In the genomic region with DNA sequence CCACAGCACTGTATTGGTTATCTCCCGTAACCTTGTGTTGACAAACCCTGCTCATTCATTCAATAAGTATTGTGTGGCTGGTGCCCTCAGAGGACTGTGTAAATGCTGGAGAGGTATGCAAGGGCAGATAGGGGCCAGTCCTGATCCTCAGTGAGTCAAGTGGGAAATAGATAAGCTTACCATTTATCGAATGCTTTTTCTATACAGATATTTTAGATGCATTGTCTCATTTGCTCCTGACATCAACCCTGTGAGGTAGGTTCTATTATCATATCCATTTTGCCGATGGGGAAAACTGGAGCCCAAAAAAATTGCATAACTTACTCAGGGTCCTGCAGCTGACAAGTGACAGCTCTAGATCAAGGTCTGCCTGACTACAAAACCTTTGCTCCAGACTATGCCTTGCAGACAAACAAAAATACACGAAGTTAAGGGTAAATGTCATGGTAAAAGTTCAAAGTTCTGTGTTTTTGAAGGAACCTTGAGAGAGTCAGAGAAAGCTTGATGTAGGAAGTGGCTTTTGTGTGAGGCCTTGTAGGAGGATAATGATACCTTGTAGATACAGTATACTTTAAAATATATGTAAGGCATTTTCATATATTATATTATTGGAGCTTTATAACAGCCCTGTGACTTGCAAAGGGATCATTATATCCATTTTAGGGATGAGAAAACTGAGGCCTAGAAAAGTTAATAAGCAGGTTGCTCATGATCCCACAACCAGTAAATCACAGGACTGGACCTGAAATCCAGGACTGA, we compare ENCODE assay signal across 1 cellular context.
A peak's percentile ranks its signal among the peaks of the same experiment; 100 is the strongest.
TF ChIP-seq lines count a peak whose summit lies in the region.

No MANE protein-coding gene starts in this region.

TF ChIP-seq in K562, 482 proteins besides CTCF, POLR2A, EP300 and RAD21 (continues in another document):
- TF ChIP-seq JUNB (CRISPR knock-in tag; conservative IDR thresholded peaks at IDR 0.05) = no peak
- TF ChIP-seq ARID1B (IDR thresholded peaks at IDR 0.05) = peak; percentile 76; the same call in 1 of the 2 replicates
- TF ChIP-seq, protein P1, sequence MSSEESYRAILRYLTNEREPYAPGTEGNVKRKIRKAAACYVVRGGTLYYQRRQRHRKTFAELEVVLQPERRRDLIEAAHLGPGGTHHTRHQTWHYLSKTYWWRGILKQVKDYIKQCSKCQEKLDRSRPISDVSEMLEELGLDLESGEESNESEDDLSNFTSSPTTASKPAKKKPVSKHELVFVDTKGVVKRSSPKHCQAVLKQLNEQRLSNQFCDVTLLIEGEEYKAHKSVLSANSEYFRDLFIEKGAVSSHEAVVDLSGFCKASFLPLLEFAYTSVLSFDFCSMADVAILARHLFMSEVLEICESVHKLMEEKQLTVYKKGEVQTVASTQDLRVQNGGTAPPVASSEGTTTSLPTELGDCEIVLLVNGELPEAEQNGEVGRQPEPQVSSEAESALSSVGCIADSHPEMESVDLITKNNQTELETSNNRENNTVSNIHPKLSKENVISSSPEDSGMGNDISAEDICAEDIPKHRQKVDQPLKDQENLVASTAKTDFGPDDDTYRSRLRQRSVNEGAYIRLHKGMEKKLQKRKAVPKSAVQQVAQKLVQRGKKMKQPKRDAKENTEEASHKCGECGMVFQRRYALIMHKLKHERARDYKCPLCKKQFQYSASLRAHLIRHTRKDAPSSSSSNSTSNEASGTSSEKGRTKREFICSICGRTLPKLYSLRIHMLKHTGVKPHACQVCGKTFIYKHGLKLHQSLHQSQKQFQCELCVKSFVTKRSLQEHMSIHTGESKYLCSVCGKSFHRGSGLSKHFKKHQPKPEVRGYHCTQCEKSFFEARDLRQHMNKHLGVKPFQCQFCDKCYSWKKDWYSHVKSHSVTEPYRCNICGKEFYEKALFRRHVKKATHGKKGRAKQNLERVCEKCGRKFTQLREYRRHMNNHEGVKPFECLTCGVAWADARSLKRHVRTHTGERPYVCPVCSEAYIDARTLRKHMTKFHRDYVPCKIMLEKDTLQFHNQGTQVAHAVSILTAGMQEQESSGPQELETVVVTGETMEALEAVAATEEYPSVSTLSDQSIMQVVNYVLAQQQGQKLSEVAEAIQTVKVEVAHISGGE (CRISPR knock-in tag; IDR thresholded peaks at IDR 0.05) = peak in 1 of 3 experiments; percentile 62; a peak in 2 of 6 replicates
- no peak for TF ChIP-seq FOS (IDR thresholded peaks at IDR 0.05; ENCODE audit: extremely low read depth, insufficient read length)
- TF ChIP-seq, protein P2, sequence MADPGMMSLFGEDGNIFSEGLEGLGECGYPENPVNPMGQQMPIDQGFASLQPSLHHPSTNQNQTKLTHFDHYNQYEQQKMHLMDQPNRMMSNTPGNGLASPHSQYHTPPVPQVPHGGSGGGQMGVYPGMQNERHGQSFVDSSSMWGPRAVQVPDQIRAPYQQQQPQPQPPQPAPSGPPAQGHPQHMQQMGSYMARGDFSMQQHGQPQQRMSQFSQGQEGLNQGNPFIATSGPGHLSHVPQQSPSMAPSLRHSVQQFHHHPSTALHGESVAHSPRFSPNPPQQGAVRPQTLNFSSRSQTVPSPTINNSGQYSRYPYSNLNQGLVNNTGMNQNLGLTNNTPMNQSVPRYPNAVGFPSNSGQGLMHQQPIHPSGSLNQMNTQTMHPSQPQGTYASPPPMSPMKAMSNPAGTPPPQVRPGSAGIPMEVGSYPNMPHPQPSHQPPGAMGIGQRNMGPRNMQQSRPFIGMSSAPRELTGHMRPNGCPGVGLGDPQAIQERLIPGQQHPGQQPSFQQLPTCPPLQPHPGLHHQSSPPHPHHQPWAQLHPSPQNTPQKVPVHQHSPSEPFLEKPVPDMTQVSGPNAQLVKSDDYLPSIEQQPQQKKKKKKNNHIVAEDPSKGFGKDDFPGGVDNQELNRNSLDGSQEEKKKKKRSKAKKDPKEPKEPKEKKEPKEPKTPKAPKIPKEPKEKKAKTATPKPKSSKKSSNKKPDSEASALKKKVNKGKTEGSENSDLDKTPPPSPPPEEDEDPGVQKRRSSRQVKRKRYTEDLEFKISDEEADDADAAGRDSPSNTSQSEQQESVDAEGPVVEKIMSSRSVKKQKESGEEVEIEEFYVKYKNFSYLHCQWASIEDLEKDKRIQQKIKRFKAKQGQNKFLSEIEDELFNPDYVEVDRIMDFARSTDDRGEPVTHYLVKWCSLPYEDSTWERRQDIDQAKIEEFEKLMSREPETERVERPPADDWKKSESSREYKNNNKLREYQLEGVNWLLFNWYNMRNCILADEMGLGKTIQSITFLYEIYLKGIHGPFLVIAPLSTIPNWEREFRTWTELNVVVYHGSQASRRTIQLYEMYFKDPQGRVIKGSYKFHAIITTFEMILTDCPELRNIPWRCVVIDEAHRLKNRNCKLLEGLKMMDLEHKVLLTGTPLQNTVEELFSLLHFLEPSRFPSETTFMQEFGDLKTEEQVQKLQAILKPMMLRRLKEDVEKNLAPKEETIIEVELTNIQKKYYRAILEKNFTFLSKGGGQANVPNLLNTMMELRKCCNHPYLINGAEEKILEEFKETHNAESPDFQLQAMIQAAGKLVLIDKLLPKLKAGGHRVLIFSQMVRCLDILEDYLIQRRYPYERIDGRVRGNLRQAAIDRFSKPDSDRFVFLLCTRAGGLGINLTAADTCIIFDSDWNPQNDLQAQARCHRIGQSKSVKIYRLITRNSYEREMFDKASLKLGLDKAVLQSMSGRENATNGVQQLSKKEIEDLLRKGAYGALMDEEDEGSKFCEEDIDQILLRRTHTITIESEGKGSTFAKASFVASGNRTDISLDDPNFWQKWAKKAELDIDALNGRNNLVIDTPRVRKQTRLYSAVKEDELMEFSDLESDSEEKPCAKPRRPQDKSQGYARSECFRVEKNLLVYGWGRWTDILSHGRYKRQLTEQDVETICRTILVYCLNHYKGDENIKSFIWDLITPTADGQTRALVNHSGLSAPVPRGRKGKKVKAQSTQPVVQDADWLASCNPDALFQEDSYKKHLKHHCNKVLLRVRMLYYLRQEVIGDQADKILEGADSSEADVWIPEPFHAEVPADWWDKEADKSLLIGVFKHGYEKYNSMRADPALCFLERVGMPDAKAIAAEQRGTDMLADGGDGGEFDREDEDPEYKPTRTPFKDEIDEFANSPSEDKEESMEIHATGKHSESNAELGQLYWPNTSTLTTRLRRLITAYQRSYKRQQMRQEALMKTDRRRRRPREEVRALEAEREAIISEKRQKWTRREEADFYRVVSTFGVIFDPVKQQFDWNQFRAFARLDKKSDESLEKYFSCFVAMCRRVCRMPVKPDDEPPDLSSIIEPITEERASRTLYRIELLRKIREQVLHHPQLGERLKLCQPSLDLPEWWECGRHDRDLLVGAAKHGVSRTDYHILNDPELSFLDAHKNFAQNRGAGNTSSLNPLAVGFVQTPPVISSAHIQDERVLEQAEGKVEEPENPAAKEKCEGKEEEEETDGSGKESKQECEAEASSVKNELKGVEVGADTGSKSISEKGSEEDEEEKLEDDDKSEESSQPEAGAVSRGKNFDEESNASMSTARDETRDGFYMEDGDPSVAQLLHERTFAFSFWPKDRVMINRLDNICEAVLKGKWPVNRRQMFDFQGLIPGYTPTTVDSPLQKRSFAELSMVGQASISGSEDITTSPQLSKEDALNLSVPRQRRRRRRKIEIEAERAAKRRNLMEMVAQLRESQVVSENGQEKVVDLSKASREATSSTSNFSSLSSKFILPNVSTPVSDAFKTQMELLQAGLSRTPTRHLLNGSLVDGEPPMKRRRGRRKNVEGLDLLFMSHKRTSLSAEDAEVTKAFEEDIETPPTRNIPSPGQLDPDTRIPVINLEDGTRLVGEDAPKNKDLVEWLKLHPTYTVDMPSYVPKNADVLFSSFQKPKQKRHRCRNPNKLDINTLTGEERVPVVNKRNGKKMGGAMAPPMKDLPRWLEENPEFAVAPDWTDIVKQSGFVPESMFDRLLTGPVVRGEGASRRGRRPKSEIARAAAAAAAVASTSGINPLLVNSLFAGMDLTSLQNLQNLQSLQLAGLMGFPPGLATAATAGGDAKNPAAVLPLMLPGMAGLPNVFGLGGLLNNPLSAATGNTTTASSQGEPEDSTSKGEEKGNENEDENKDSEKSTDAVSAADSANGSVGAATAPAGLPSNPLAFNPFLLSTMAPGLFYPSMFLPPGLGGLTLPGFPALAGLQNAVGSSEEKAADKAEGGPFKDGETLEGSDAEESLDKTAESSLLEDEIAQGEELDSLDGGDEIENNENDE (IDR thresholded peaks at IDR 0.05; ENCODE audit: low read depth, low read length) = no peak
- no peak for TF ChIP-seq TAF15 (IDR thresholded peaks at IDR 0.05; ENCODE audit: low read depth, low read length)
- TF ChIP-seq HDAC1 (IDR thresholded peaks at IDR 0.05) = no peak
- TF ChIP-seq POLR2AphosphoS5 (IDR thresholded peaks at IDR 0.05; ENCODE audit: control insufficient read depth, insufficient read depth, low read depth, low read length) = no peak
- no peak for TF ChIP-seq KDM1A (IDR thresholded peaks at IDR 0.05)
- peak; percentile 74 for TF ChIP-seq CBFA2T3 (IDR thresholded peaks at IDR 0.05)
- TF ChIP-seq, protein P3, sequence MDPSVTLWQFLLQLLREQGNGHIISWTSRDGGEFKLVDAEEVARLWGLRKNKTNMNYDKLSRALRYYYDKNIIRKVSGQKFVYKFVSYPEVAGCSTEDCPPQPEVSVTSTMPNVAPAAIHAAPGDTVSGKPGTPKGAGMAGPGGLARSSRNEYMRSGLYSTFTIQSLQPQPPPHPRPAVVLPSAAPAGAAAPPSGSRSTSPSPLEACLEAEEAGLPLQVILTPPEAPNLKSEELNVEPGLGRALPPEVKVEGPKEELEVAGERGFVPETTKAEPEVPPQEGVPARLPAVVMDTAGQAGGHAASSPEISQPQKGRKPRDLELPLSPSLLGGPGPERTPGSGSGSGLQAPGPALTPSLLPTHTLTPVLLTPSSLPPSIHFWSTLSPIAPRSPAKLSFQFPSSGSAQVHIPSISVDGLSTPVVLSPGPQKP (CRISPR knock-in tag; IDR thresholded peaks at IDR 0.05) = no peak
- TF ChIP-seq CHD1 (IDR thresholded peaks at IDR 0.05; ENCODE audit: low read length) = no peak
- TF ChIP-seq KLF16 (IDR thresholded peaks at IDR 0.05) = peak; percentile 81
- TF ChIP-seq NFIX (CRISPR knock-in tag; IDR thresholded peaks at IDR 0.05; ENCODE audit: low read depth) = no peak
- TF ChIP-seq RCOR1 (IDR thresholded peaks at IDR 0.05; ENCODE audit: borderline replicate concordance in 1 of 2, low read depth in 2 of 2, low read length in 2 of 2) = peak in 1 of 2 experiments; percentile 81; a peak in 2 of 4 replicates
- no peak for TF ChIP-seq NFYB (IDR thresholded peaks at IDR 0.05; ENCODE audit: extremely low read depth, insufficient read length)
- TF ChIP-seq ZNF174 (CRISPR knock-in tag; IDR thresholded peaks at IDR 0.05) = no peak
- TF ChIP-seq DNMT1 (IDR thresholded peaks at IDR 0.05) = no peak
- TF ChIP-seq, protein P4, sequence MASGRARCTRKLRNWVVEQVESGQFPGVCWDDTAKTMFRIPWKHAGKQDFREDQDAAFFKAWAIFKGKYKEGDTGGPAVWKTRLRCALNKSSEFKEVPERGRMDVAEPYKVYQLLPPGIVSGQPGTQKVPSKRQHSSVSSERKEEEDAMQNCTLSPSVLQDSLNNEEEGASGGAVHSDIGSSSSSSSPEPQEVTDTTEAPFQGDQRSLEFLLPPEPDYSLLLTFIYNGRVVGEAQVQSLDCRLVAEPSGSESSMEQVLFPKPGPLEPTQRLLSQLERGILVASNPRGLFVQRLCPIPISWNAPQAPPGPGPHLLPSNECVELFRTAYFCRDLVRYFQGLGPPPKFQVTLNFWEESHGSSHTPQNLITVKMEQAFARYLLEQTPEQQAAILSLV (tag; IDR thresholded peaks at IDR 0.05) = no peak
- no peak for TF ChIP-seq IFI16 (CRISPR knock-in tag; IDR thresholded peaks at IDR 0.05)
- TF ChIP-seq CCNT2 (IDR thresholded peaks at IDR 0.05; ENCODE audit: borderline replicate concordance, extremely low read depth, insufficient read length, low read depth, low read length) = peak; percentile 25
- no peak for TF ChIP-seq SRSF1 (IDR thresholded peaks at IDR 0.05; ENCODE audit: low read depth, low read length)
- TF ChIP-seq ZNF551 (CRISPR knock-in tag; IDR thresholded peaks at IDR 0.05) = no peak
- no peak for TF ChIP-seq MTA2 (IDR thresholded peaks at IDR 0.05; ENCODE audit: low read depth)
- TF ChIP-seq XRCC3 (IDR thresholded peaks at IDR 0.05) = no peak
- TF ChIP-seq, protein P5, sequence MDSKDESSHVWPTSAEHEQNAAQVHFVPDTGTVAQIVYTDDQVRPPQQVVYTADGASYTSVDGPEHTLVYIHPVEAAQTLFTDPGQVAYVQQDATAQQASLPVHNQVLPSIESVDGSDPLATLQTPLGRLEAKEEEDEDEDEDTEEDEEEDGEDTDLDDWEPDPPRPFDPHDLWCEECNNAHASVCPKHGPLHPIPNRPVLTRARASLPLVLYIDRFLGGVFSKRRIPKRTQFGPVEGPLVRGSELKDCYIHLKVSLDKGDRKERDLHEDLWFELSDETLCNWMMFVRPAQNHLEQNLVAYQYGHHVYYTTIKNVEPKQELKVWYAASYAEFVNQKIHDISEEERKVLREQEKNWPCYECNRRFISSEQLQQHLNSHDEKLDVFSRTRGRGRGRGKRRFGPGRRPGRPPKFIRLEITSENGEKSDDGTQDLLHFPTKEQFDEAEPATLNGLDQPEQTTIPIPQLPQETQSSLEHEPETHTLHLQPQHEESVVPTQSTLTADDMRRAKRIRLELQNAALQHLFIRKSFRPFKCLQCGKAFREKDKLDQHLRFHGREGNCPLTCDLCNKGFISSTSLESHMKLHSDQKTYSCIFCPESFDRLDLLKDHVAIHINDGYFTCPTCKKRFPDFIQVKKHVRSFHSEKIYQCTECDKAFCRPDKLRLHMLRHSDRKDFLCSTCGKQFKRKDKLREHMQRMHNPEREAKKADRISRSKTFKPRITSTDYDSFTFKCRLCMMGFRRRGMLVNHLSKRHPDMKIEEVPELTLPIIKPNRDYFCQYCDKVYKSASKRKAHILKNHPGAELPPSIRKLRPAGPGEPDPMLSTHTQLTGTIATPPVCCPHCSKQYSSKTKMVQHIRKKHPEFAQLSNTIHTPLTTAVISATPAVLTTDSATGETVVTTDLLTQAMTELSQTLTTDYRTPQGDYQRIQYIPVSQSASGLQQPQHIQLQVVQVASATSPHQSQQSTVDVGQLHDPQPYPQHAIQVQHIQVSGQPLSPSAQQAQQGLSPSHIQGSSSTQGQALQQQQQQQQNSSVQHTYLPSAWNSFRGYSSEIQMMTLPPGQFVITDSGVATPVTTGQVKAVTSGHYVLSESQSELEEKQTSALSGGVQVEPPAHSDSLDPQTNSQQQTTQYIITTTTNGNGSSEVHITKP (IDR thresholded peaks at IDR 0.05; ENCODE audit: partially characterized antibody) = no peak
- no peak for TF ChIP-seq ZNF165 (CRISPR knock-in tag; IDR thresholded peaks at IDR 0.05; ENCODE audit: borderline replicate concordance)
- TF ChIP-seq LEF1 (IDR thresholded peaks at IDR 0.05) = no peak
- TF ChIP-seq SRF (CRISPR knock-in tag; IDR thresholded peaks at IDR 0.05) = no peak
- TF ChIP-seq MYC (IDR thresholded peaks at IDR 0.05; ENCODE audit: low read depth, low read length) = no peak
- TF ChIP-seq MYC (CRISPR knock-in tag; IDR thresholded peaks at IDR 0.05; ENCODE audit: borderline replicate concordance, low read depth) = no peak
- TF ChIP-seq MEF2D (tag; conservative IDR thresholded peaks at IDR 0.05; ENCODE audit: low read depth) = no peak
- TF ChIP-seq CC2D1A (IDR thresholded peaks at IDR 0.05) = no peak
- no peak for TF ChIP-seq BRCA1 (IDR thresholded peaks at IDR 0.05)
- TF ChIP-seq BRCA1 (CRISPR knock-in tag; IDR thresholded peaks at IDR 0.05) = no peak
- TF ChIP-seq, protein P6, sequence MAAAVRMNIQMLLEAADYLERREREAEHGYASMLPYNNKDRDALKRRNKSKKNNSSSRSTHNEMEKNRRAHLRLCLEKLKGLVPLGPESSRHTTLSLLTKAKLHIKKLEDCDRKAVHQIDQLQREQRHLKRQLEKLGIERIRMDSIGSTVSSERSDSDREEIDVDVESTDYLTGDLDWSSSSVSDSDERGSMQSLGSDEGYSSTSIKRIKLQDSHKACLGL (CRISPR knock-in tag; IDR thresholded peaks at IDR 0.05; ENCODE audit: borderline replicate concordance, poor library complexity, severe bottlenecking) = no peak
- peak; percentile 50; the same call in 1 of the 2 replicates for TF ChIP-seq PML (IDR thresholded peaks at IDR 0.05; ENCODE audit: low read length)
- TF ChIP-seq CBFB (CRISPR knock-in tag; IDR thresholded peaks at IDR 0.05) = no peak
